ENCODE assay signal across 1 cellular context in genomic region chr17:76075364-76076099, GRCh38.
TF ChIP-seq lines count a peak whose summit lies in the region.

No MANE protein-coding gene starts in this region.

TF ChIP-seq in K562, 482 proteins besides CTCF, POLR2A, EP300 and RAD21:
- TF ChIP-seq IRF1 (CRISPR knock-in tag; IDR thresholded peaks at IDR 0.05; ENCODE audit: borderline replicate concordance) (no peak), NFIC (IDR thresholded peaks at IDR 0.05) (0 out of 2 replicates have a peak, but pooled peaks have one; percentile 15)
TF ChIP-seq in K562: peak in this region for 1.
